Comparison of ENCODE assay signal across 1 cellular context in genomic region chr7:38830826-38831225, GRCh38.
TF ChIP-seq lines count a peak whose summit lies in the region.

No MANE protein-coding gene starts in this region.

TF ChIP-seq in WTC11, 78 proteins besides CTCF, POLR2A, EP300 and RAD21 (continued from another document):
- no peak for TF ChIP-seq PRDM15 (CRISPR knock-in tag; IDR thresholded peaks at IDR 0.05)
- no peak for TF ChIP-seq ATF1 (CRISPR knock-in tag; IDR thresholded peaks at IDR 0.05)
- no peak for TF ChIP-seq ZNF671 (CRISPR knock-in tag; IDR thresholded peaks at IDR 0.05)
- no peak for TF ChIP-seq CREM (CRISPR knock-in tag; IDR thresholded peaks at IDR 0.05)
- TF ChIP-seq NR3C1 (CRISPR knock-in tag; conservative IDR thresholded peaks at IDR 0.05; ENCODE audit: low read depth): no peak
- no peak for TF ChIP-seq MLX (CRISPR knock-in tag; IDR thresholded peaks at IDR 0.05)
- TF ChIP-seq MAX (CRISPR knock-in tag; IDR thresholded peaks at IDR 0.05): no peak
- TF ChIP-seq JAZF1 (CRISPR knock-in tag; IDR thresholded peaks at IDR 0.05): no peak
- TF ChIP-seq AFF4 (CRISPR knock-in tag; IDR thresholded peaks at IDR 0.05; ENCODE audit: borderline replicate concordance): no peak
- TF ChIP-seq ZNF219 (CRISPR knock-in tag; IDR thresholded peaks at IDR 0.05; ENCODE audit: borderline replicate concordance): no peak
- no peak for TF ChIP-seq RORB (CRISPR knock-in tag; IDR thresholded peaks at IDR 0.05)
- no peak for TF ChIP-seq ZMAT4 (CRISPR knock-in tag; IDR thresholded peaks at IDR 0.05)
- no peak for TF ChIP-seq FOXP4 (CRISPR knock-in tag; IDR thresholded peaks at IDR 0.05)
- no peak for TF ChIP-seq NFATC4 (CRISPR knock-in tag; IDR thresholded peaks at IDR 0.05)
- no peak for TF ChIP-seq ZBTB21 (CRISPR knock-in tag; IDR thresholded peaks at IDR 0.05; ENCODE audit: borderline replicate concordance)
